10 cellular contexts compared by ENCODE assay signal in the genomic region with DNA sequence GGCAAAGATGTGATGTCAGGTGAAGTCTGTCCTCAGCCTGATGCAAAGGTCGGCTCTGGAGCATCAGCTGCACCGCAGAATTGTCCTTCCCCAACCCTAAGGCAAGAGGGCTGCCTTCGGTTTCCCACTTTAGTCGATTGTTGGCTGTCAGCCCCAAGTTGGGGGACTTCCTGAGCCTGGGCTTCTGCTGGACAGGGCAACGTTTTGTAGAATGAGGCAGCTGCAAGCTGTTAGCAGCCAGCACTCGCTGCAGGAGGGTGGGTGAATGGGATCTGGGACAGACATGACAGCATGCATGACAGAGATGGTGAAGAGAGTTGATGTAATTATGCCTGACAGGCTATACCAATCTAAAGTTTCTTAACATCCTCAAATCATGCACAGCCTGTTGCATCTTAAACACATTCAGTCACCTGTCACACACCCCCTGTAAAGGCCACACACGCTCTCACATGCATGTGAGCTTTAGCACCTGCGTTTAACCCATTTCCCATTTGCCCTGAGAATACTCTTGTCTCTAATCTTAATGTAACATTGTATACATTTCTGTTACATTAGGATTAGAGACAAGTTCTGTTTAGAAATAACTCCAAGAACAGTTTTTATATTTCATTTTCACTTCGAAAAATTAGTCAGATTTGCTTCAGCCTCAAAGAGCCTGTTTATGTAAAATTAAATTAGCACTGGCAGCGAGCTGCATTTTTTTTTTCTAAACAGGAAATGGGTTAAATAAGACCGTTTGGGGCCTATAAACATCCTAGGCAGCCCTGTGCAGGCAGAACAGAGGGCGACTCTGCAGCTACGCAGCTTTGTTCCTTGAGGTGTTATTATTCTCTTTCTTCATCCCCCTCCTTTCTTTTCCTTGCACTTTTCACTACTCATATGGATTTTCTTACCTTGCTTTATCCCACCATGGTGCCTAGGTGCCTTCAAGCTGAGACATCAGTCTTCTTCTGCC. TPM values are rescaled to one million over a fixed set of nuclear protein-coding genes. Genes with fewer than 3 reads are reported as not detected.
DNase-seq lines count a peak whose midpoint lies in the region; ATAC-seq and TF ChIP-seq lines count a peak whose summit lies in the region.
"Had no signal": no experiment of that assay in that cellular context is flagged by ENCODE, and none has a peak within 500 bp of the region (broad histone marks: within the 10 kb centered on the region; RNA-seq: fewer than 3 reads in every experiment).

No MANE protein-coding gene starts in this region.

- peak overlapping the region; percentile 12; the same call in 1 of the 2 replicates for H3K27ac Mint-ChIP-seq in HFFc6
- H3K27ac Mint-ChIP-seq in activated naive CD8-positive, alpha-beta T cell treated with anti-CD3 and anti-CD28 coated beads, Interleukin-2, amount 50 U/mL, for 24 hours = peak overlapping the region; percentile 51
- H3K27ac Mint-ChIP-seq in natural killer cell = peak overlapping the region; percentile 70 to 86

- H2AFZ ChIP-seq in PC-9 = no peak overlapping the region

- H3K4me1 ChIP-seq in BLaER1 treated with 17β-estradiol and CSF1 and Interleukin-3, amounts not matched to agents 10 nM and 100 nM = peaks cover 73 to 87% (median 76%) of the 10 kb centered on the region in 10 experiments
- H3K4me1 ChIP-seq in PC-9 (replicated peaks; ENCODE audit: insufficient read depth) = peaks cover 9% of the 10 kb centered on the region

- peaks cover 53% of the 10 kb centered on the region for H3K4me1 Mint-ChIP-seq in HFFc6 (ENCODE audit: low read depth)
- H3K4me1 Mint-ChIP-seq in activated naive CD8-positive, alpha-beta T cell treated with anti-CD3 and anti-CD28 coated beads, Interleukin-2, amount 50 U/mL, for 24 hours = peaks cover 32% of the 10 kb centered on the region
- peaks cover 20 to 26% of the 10 kb centered on the region in 2 donors for H3K4me1 Mint-ChIP-seq in natural killer cell

- no peak overlapping the region for H3K4me3 Mint-ChIP-seq in HFFc6
- no peak overlapping the region for H3K4me3 Mint-ChIP-seq in activated naive CD8-positive, alpha-beta T cell treated with anti-CD3 and anti-CD28 coated beads, Interleukin-2, amount 50 U/mL, for 24 hours
- H3K4me3 Mint-ChIP-seq in natural killer cell = peak overlapping the region; percentile 61

- intact Hi-C loops in natural killer cell (cut with micrococcal nuclease) (no loop called here), PC-9 (cut with micrococcal nuclease; ENCODE audit: unreplicated experiment) (no loop called here), lower leg skin (cut with DNase I; ENCODE audit: low total_unique reads) (no loop called here)

- no peak for TF ChIP-seq CTCF in HFFc6 (IDR thresholded peaks at IDR 0.05)
- no peak for TF ChIP-seq CTCF in natural killer cell (IDR thresholded peaks at IDR 0.05)
- TF ChIP-seq CTCF in PC-9 (conservative IDR thresholded peaks at IDR 0.05) = no peak
- TF ChIP-seq CTCF in lower leg skin (IDR thresholded peaks at IDR 0.05) = no peak

- peak overlapping the region in 2 of 11 experiments; percentile 4 to 32; a peak in 3 of 22 replicates for H3K9ac ChIP-seq in BLaER1 treated with 17β-estradiol and CSF1 and Interleukin-3, amounts not matched to agents 10 nM and 100 nM
- H3K9ac ChIP-seq: KMS-11 had no signal

- H3K9me3 ChIP-seq in BLaER1 treated with 17β-estradiol and CSF1 and Interleukin-3, amounts not matched to agents 10 nM and 100 nM (replicated peaks in 1 of 11) = peaks cover 7 to 16% (median 11%) of the 10 kb centered on the region in 11 experiments; a peak in 21 of 22 replicates
- H3K9me3 ChIP-seq in PC-9 (ENCODE audit: insufficient read depth, low read depth) = no peaks in the 10 kb centered on the region

- no peaks in the 10 kb centered on the region for H3K9me2 ChIP-seq in PC-9 (ENCODE audit: insufficient read depth)

- no peaks in the 10 kb centered on the region for H3K27me3 ChIP-seq in BLaER1 treated with 17β-estradiol and CSF1 and Interleukin-3, amounts not matched to agents 10 nM and 100 nM
- no peaks in the 10 kb centered on the region for H3K27me3 ChIP-seq in PC-9 (ENCODE audit: insufficient read depth, low read depth)

- no peaks in the 10 kb centered on the region for H3K36me3 ChIP-seq in BLaER1 treated with 17β-estradiol and CSF1 and Interleukin-3, amounts not matched to agents 10 nM and 100 nM
- H3K36me3 ChIP-seq in PC-9 (ENCODE audit: low read depth) = no peaks in the 10 kb centered on the region

- WGBS in lower leg skin, 2 donors = 60 to 68% methylated on average over 13 of the region's 13 CpGs

- peaks cover 0 to 3% (median 0%) of the 10 kb centered on the region in 11 experiments; a peak in 1 of 22 replicates for H4K20me1 ChIP-seq in BLaER1 treated with 17β-estradiol and CSF1 and Interleukin-3, amounts not matched to agents 10 nM and 100 nM
- H4K20me1 ChIP-seq in PC-9 (ENCODE audit: insufficient read depth) = no peaks in the 10 kb centered on the region

- H3K27me3 Mint-ChIP-seq in HFFc6 (ENCODE audit: insufficient read depth) (peaks cover 1% of the 10 kb centered on the region; the same call in 1 of the 2 replicates), natural killer cell (ENCODE audit: low read depth in 2 of 2) (peaks cover 0 to 3% of the 10 kb centered on the region in 2 donors)
- no peaks in the 10 kb centered on the region for H3K27me3 Mint-ChIP-seq in activated naive CD8-positive, alpha-beta T cell treated with anti-CD3 and anti-CD28 coated beads, Interleukin-2, amount 50 U/mL, for 24 hours

- peak overlapping the region in 2 of 10 experiments; percentile 9 to 31; a peak in 3 of 20 replicates for H3K4me3 ChIP-seq in BLaER1 treated with 17β-estradiol and CSF1 and Interleukin-3, amounts not matched to agents 10 nM and 100 nM
- H3K4me3 ChIP-seq in PC-9 (no peak overlapping the region), lower leg skin (ENCODE audit: low read depth, poor library complexity, severe bottlenecking) (no peak overlapping the region)

- H3F3A ChIP-seq in PC-9 (ENCODE audit: insufficient read depth, low read depth) = no peaks in the 10 kb centered on the region

- BruUV-seq in PC-9 (replicated peaks; lab: Mats Ljungman, UMichigan) = no TSS peak

- CTCF ChIA-PET in PC-9 (lab: Charles Lee) = no interaction called here

- POLR2A ChIA-PET in PC-9 (lab: Charles Lee; ENCODE audit: unreplicated experiment) = interaction anchor here (0.6 kb wide), 1 partner anchor 866 kb away, joined by 3 read pairs; the partner anchor contains the start of gene CEP57

- H3K9me3 Mint-ChIP-seq in HFFc6 = no peaks in the 10 kb centered on the region
- H3K9me3 Mint-ChIP-seq in activated naive CD8-positive, alpha-beta T cell treated with anti-CD3 and anti-CD28 coated beads, Interleukin-2, amount 50 U/mL, for 24 hours = peaks cover 13% of the 10 kb centered on the region
- H3K9me3 Mint-ChIP-seq in natural killer cell = peaks cover 0 to 3% of the 10 kb centered on the region in 2 donors

- no peak for ATAC-seq in activated naive CD8-positive, alpha-beta T cell treated with anti-CD3 and anti-CD28 coated beads, Interleukin-2, amount 50 U/mL, for 24 hours
- ATAC-seq in natural killer cell (peak; percentile 53 to 80 (median 78)), HG03520 (IDR thresholded peaks at IDR 0.05; ENCODE audit: unreplicated experiment) (no peak)

- no peak for TF ChIP-seq POLR2A in lower leg skin (IDR thresholded peaks at IDR 0.05)

- peak overlapping the region; percentile 64 to 93 (median 84) for H3K4me2 ChIP-seq in BLaER1 treated with 17β-estradiol and CSF1 and Interleukin-3, amounts not matched to agents 10 nM and 100 nM
- no peak overlapping the region for H3K4me2 ChIP-seq in PC-9
- H3K4me2 ChIP-seq: KMS-11 had no signal

- H3K36me3 Mint-ChIP-seq in HFFc6 (ENCODE audit: low read depth) = 0 out of 2 replicates have a peak, but pooled peaks cover 5% of the 10 kb centered on the region
- peaks cover 6% of the 10 kb centered on the region for H3K36me3 Mint-ChIP-seq in activated naive CD8-positive, alpha-beta T cell treated with anti-CD3 and anti-CD28 coated beads, Interleukin-2, amount 50 U/mL, for 24 hours (ENCODE audit: low read depth)
- H3K36me3 Mint-ChIP-seq in natural killer cell = no peaks in the 10 kb centered on the region

- no peak for DNase-seq in HFFc6
- no peak for DNase-seq in activated naive CD8-positive, alpha-beta T cell treated with anti-CD3 and anti-CD28 coated beads, Interleukin-2, amount 50 U/mL, for 24 hours
- no peak for DNase-seq in natural killer cell
- no peak for DNase-seq in foreskin melanocyte
- no peak for DNase-seq in PC-9
- no peak for DNase-seq in lower leg skin (ENCODE audit: low spot score in 2 of 2)
- DNase-seq: NCI-H2107 had no signal

- H3K27ac ChIP-seq in BLaER1 treated with 17β-estradiol and CSF1 and Interleukin-3, amounts not matched to agents 10 nM and 100 nM = peak overlapping the region in 8 of 11 experiments; percentile 29 to 83 (median 72); a peak in 15 of 22 replicates
- H3K27ac ChIP-seq in PC-9 = no peak overlapping the region
- H3K27ac ChIP-seq: KMS-11 had no signal

- no peaks in the 10 kb centered on the region for H3K79me2 ChIP-seq in PC-9 (ENCODE audit: low read depth)

RNA-seq across cellular contexts. Expression of gene CWC15, which starts 49.0 kb away (rescaled TPM):
- 10 to 100 TPM; 54.4 to 84.5 (median 64.5) TPM for total RNA-seq in HFFc6 (2021; fragmentation: NEBNext Ultra II Directional; extraction: Animal tissue kit (Norgen Biotek cat#: 25700))
- 10 to 100 TPM; 76.8 to 90.7 (median 81.3) TPM for total RNA-seq in natural killer cell
- total RNA-seq in PC-9 (2021) = 50.9 and 54.2 TPM in 2 replicates
- total RNA-seq in lower leg skin = 10 to 100 TPM; 30.5 to 52.3 (median 34.9) TPM

RNA-seq across cellular contexts. Expression of gene KDM4D, which starts 49.2 kb away (rescaled TPM):
- 1 to 10 TPM in 1 of 6 experiments, under 1 TPM in 5; 0.33 to 1.1 (median 0.64) TPM for total RNA-seq in HFFc6 (2021; fragmentation: NEBNext Ultra II Directional; extraction: Animal tissue kit (Norgen Biotek cat#: 25700))
- total RNA-seq in natural killer cell (under 1 TPM in 2 of 3 donors, not detected in 1; 0.14 to 0.32 TPM), PC-9 (2021) (0.85 and 1.1 TPM in 2 replicates), lower leg skin (1 to 10 TPM in 2 of 4 donors, under 1 TPM in 2; 0.94 to 1.1 (median 1.0) TPM)

Comparison
In these comparisons a context has a peak if more than half of its experiments do, and no peak if none do; other contexts are left out.
1. H3K27ac Mint-ChIP-seq: peak in every context shown above with its lines; median percentile 78 in natural killer cell; 51 in activated naive CD8-positive, alpha-beta T cell treated with anti-CD3 and anti-CD28 coated beads, Interleukin-2, amount 50 U/mL, for 24 hours; 12 in HFFc6.
2. ATAC-seq: peak in natural killer cell (3 of 3); none in activated naive CD8-positive, alpha-beta T cell treated with anti-CD3 and anti-CD28 coated beads, Interleukin-2, amount 50 U/mL, for 24 hours (single experiment) and HG03520 (single experiment).